In genomic region chr1:150973826-150974579, GRCh38 we compare ENCODE assay signal across 8 cellular contexts. TPM values are rescaled to one million over a fixed set of nuclear protein-coding genes. Genes with fewer than 3 reads are reported as not detected.
DNase-seq lines count a peak whose midpoint lies in the region; ATAC-seq and TF ChIP-seq lines count a peak whose summit lies in the region.

No MANE protein-coding gene starts in this region.

- H3K9me3 Mint-ChIP-seq in CD14-positive monocyte, result no peaks in the 10 kb centered on the region
- no peaks in the 10 kb centered on the region for H3K9me3 Mint-ChIP-seq in MCF 10A (ENCODE audit: unreplicated experiment)

- peak overlapping the region; percentile 90 for H3K27ac ChIP-seq in HUES6 (ENCODE audit: low read depth, low read length)

- peak overlapping the region; percentile 87 for H3K9ac ChIP-seq in HUES6 (ENCODE audit: low read length)

- DNase-seq in CD14-positive monocyte (ENCODE audit: low spot score), result no peak
- peak; percentile 14 for DNase-seq in T-helper 9 cell
- peak; percentile 48 for DNase-seq in MCF 10A (ENCODE audit: unreplicated experiment)
- DNase-seq in iPS-NIHi11 (ENCODE audit: low spot score), result peak; percentile 60
- peak; percentile 43 for DNase-seq in stimulated activated CD4-positive, alpha-beta T cell treated with anti-CD3 and anti-CD28 coated beads, Interleukin-1b, Interleukin-23, amount 100 ng/mL, for 48 hours
- DNase-seq in NCI-H128 (lab: John Stamatoyannopoulos, UW; ENCODE audit: unreplicated experiment), result no peak

- ATAC-seq in GM19455 (IDR thresholded peaks at IDR 0.05; ENCODE audit: unreplicated experiment), result peak; percentile 32

- POLR2A ChIA-PET in MCF 10A (lab: Yijun Ruan, JAX), result interaction anchor here (0.6 to 1.9 kb wide), 20 partner anchors 8 to 403 kb away, joined by 3 to 20 read pairs (median 5); partner anchors contain the start of genes ANXA9, GOLPH3L, MCL1 and MINDY1

- intact Hi-C loops in CD14-positive monocyte (cut with micrococcal nuclease), result loop anchor here (5.0 to 10.0 kb wide), 3 partner anchors 33 to 209 kb away; partner anchors contain the start of genes CTSS (in 1 of the 2), MINDY1 (in 1 of the 2), PRUNE1 (in 1 of the 2) and SETDB1 (in 1 of the 2)
- intact Hi-C loops in MCF 10A (cut with micrococcal nuclease), result loop anchor here (5.0 kb wide), 1 partner anchor 47 kb away; the partner anchor contains the start of gene SETDB1

- TF ChIP-seq CTCF in CD14-positive monocyte (IDR thresholded peaks at IDR 0.05) (no peak), MCF 10A (IDR thresholded peaks at IDR 0.05; ENCODE audit: unreplicated experiment) (no peak)

- no peaks in the 10 kb centered on the region for H3K9me3 ChIP-seq in HUES6 (ENCODE audit: control insufficient read depth, insufficient read depth, low read depth, low read length)

- H3K4me3 ChIP-seq in HUES6 (ENCODE audit: low read depth, low read length), result peak overlapping the region; percentile 88

- H3K36me3 Mint-ChIP-seq in CD14-positive monocyte, result peaks cover 4 to 9% of the 10 kb centered on the region in 2 donors
- H3K36me3 Mint-ChIP-seq in MCF 10A (ENCODE audit: insufficient read depth, unreplicated experiment), result peaks cover 9% of the 10 kb centered on the region

- H3K4me1 Mint-ChIP-seq in CD14-positive monocyte (peaks cover 82% of the 10 kb centered on the region), MCF 10A (ENCODE audit: insufficient read depth, unreplicated experiment) (peaks cover 43% of the 10 kb centered on the region)

- peaks cover 1% of the 10 kb centered on the region for H3K36me3 ChIP-seq in HUES6 (ENCODE audit: control insufficient read depth, insufficient read depth, low read length)

- CTCF ChIA-PET in MCF 10A (lab: Yijun Ruan, JAX), result interaction anchor here (0.5 to 2.3 kb wide), 10 partner anchors 8 to 537 kb away, joined by 3 to 21 read pairs (median 3); partner anchors contain the start of gene MINDY1

- no TSS peak for BruUV-seq in MCF 10A (replicated peaks; lab: Mats Ljungman, UMichigan)

- peaks cover 56% of the 10 kb centered on the region for H3K4me1 ChIP-seq in HUES6 (ENCODE audit: control insufficient read depth, insufficient read depth, low read length)

- H3K27me3 Mint-ChIP-seq in CD14-positive monocyte (ENCODE audit: low read depth in 3 of 3), result no peaks in the 10 kb centered on the region
- H3K27me3 Mint-ChIP-seq in MCF 10A (ENCODE audit: insufficient read depth, unreplicated experiment), result no peaks in the 10 kb centered on the region

- H3K27me3 ChIP-seq in HUES6 (ENCODE audit: control insufficient read depth, insufficient read depth, low read length), result no peaks in the 10 kb centered on the region

- H3K4me3 Mint-ChIP-seq in CD14-positive monocyte, result peak overlapping the region; percentile 86 to 90
- H3K4me3 Mint-ChIP-seq in MCF 10A (ENCODE audit: unreplicated experiment), result peak overlapping the region; percentile 85

- H3K27ac Mint-ChIP-seq in CD14-positive monocyte (peak overlapping the region; percentile 57 to 91 (median 77)), MCF 10A (ENCODE audit: low read depth, unreplicated experiment) (peak overlapping the region; percentile 96)

RNA-seq across cellular contexts. Expression of gene CERS2, which starts 0.6 kb away (rescaled TPM):
- polyA plus RNA-seq in CD14-positive monocyte, result 100 to 1,000 TPM; 200 to 224 TPM
- 270 TPM in 2 replicates for total RNA-seq in MCF 10A (2022)

RNA-seq across cellular contexts. Expression of gene ANXA9, which starts 8.1 kb away (rescaled TPM):
- 1 to 10 TPM in 1 of 2 donors, under 1 TPM in 1; 0.28 to 1.4 TPM for polyA plus RNA-seq in CD14-positive monocyte
- total RNA-seq in MCF 10A (2022), result 0.37 and 0.61 TPM in 2 replicates

RNA-seq across cellular contexts. Expression of gene MINDY1, which starts 32.7 kb away (rescaled TPM):
- polyA plus RNA-seq in CD14-positive monocyte, result 10 to 100 TPM; 11.5 to 13.2 TPM
- 8.9 and 10.4 TPM in 2 replicates for total RNA-seq in MCF 10A (2022)

RNA-seq across cellular contexts. Expression of gene PRUNE1, which starts 34.2 kb away (rescaled TPM):
- 10 to 100 TPM; 22.6 to 22.8 TPM for polyA plus RNA-seq in CD14-positive monocyte
- total RNA-seq in MCF 10A (2022), result 17.6 and 24.1 TPM in 2 replicates

RNA-seq across cellular contexts. Expression of gene SETDB1, which starts 47.8 kb away (rescaled TPM):
- polyA plus RNA-seq in CD14-positive monocyte, result 10 to 100 TPM; 13.9 to 15.5 TPM
- 67.4 and 69.4 TPM in 2 replicates for total RNA-seq in MCF 10A (2022)

Comparison
In these comparisons a context has a peak if more than half of its experiments do, and no peak if none do; other contexts are left out.
1. DNase-seq: peak in T-helper 9 cell (single experiment), MCF 10A (single experiment), iPS-NIHi11 (single experiment) and stimulated activated CD4-positive, alpha-beta T cell treated with anti-CD3 and anti-CD28 coated beads, Interleukin-1b, Interleukin-23, amount 100 ng/mL, for 48 hours (single experiment); none in CD14-positive monocyte (single experiment) and NCI-H128 (single experiment).